In the genomic region with DNA sequence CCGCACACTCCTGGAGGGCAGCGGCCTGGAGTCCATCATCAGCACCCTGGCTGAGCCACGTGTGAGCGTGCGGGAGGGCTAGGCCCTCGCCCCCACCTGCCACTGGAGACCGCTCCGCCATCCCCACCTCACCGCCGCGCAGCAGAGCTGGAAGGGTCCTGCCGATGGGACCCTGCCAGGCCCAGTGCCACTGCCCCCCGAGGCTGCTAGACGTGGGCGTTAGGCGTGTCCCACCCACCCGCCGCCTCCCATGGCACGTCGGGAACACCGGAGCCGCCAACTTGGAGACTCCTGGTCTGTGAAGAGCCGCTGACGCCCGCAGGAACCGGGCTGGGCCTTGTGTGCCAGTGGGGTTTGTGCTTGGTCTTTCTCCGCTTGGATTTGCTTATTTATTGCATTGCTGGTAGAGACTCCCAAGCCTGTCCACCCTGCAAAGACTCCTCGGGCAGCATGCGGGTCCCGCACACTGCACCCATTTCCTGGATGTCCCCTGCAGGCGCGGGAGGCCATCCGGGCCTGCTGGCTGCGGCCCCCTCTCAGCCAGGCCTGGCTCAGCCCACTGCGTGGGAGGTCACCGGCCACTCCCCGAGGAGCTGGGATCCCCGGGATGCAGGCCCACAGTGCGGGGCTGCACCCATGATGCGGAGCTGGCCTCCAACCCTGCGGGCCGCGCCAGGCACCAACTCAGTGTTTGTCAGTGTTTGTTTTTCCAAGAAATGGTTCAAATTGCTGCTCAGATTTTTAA, we compare ENCODE assay signal across 32 cellular contexts. TPM values are rescaled to one million over a fixed set of nuclear protein-coding genes. Genes with fewer than 3 reads are reported as not detected.
DNase-seq lines count a peak whose midpoint lies in the region; ATAC-seq and TF ChIP-seq lines count a peak whose summit lies in the region.
"Had no signal": no experiment of that assay in that cellular context is flagged by ENCODE, and none has a peak within 500 bp of the region (broad histone marks: within the 10 kb centered on the region; RNA-seq: fewer than 3 reads in every experiment).

No MANE protein-coding gene starts in this region.

- H3K79me2 ChIP-seq in GM23338 (replicated peaks; ENCODE audit: insufficient read depth) = no peaks in the 10 kb centered on the region

- no peak for TF ChIP-seq CTCF in GM23338 (conservative IDR thresholded peaks at IDR 0.05; ENCODE audit: low read depth in 2 of 2)

- H3K27me3 Mint-ChIP-seq in CD4-positive, CD25-positive, alpha-beta regulatory T cell = no peaks in the 10 kb centered on the region
- H3K27me3 Mint-ChIP-seq in GM23338 (ENCODE audit: insufficient read depth, low read depth, poor library complexity) = no peaks in the 10 kb centered on the region
- H3K27me3 Mint-ChIP-seq in activated naive CD8-positive, alpha-beta T cell treated with anti-CD3 and anti-CD28 coated beads, Interleukin-2, amount 50 U/mL, for 24 hours = no peaks in the 10 kb centered on the region
- no peaks in the 10 kb centered on the region for H3K27me3 Mint-ChIP-seq in naive thymus-derived CD8-positive, alpha-beta T cell
- H3K27me3 Mint-ChIP-seq: IgD-negative memory B cell, progenitor cell of endocrine pancreas had no signal

- H3K27ac ChIP-seq in CD4-positive, CD25-positive, alpha-beta regulatory T cell (ENCODE audit: insufficient read depth, low read length, poor library complexity, severe bottlenecking) = no peak overlapping the region
- H3K27ac ChIP-seq in GM23338 (ENCODE audit: low read depth) = no peak overlapping the region
- H3K27ac ChIP-seq: coronary artery, neutrophil, right lobe of liver, SJSA1, transverse colon had no signal

- H4K20me1 ChIP-seq in GM23338 (replicated peaks; ENCODE audit: insufficient read depth) = no peaks in the 10 kb centered on the region

- H3K4me2 ChIP-seq in GM23338 = no peak overlapping the region

- peak overlapping the region; percentile 98 for H3K4me3 ChIP-seq in CD4-positive, CD25-positive, alpha-beta regulatory T cell (ENCODE audit: low read depth, low read length)
- H3K4me3 ChIP-seq in GM23338 = no peak overlapping the region
- H3K4me3 ChIP-seq: coronary artery, right lobe of liver, SJSA1, transverse colon had no signal

- H3K9me3 ChIP-seq in CD4-positive, CD25-positive, alpha-beta regulatory T cell (ENCODE audit: control insufficient read depth in 2 of 2, low read length in 2 of 2) = peaks cover 10 to 12% of the 10 kb centered on the region in 2 experiments
- H3K9me3 ChIP-seq: neutrophil, SJSA1 had no signal

- H3K9me2 ChIP-seq in GM23338 (ENCODE audit: insufficient read depth) = no peaks in the 10 kb centered on the region; the same call in 1 of the 2 replicates

- no peak for ATAC-seq in CD4-positive, CD25-positive, alpha-beta regulatory T cell (ENCODE audit: low read depth in 2 of 2)
- ATAC-seq in GM23338 (peak; percentile 49), GM21619 (IDR thresholded peaks at IDR 0.05; ENCODE audit: unreplicated experiment) (no peak), HG02678 (IDR thresholded peaks at IDR 0.05; ENCODE audit: unreplicated experiment) (no peak), GM18520 (IDR thresholded peaks at IDR 0.05; ENCODE audit: unreplicated experiment) (no peak)
- ATAC-seq in activated naive CD8-positive, alpha-beta T cell treated with anti-CD3 and anti-CD28 coated beads, Interleukin-2, amount 50 U/mL, for 24 hours = no peak
- ATAC-seq in naive thymus-derived CD8-positive, alpha-beta T cell = no peak
- ATAC-seq: activated CD4-positive, CD25-positive, alpha-beta regulatory T cell treated with anti-CD3 and anti-CD28 coated beads, Interleukin-2, amount 50 U/mL, for 24 hours; activated naive CD4-positive, alpha-beta T cell treated with anti-CD3 and anti-CD28 coated beads, Interleukin-2, amount 50 U/mL, for 72 hours; left ventricle myocardium superior had no signal

- peaks cover 72% of the 10 kb centered on the region for H3K36me3 Mint-ChIP-seq in CD4-positive, CD25-positive, alpha-beta regulatory T cell
- H3K36me3 Mint-ChIP-seq in GM23338 (ENCODE audit: low read depth) = peaks cover 2% of the 10 kb centered on the region; the same call in 2 of the 3 replicates
- peaks cover 37% of the 10 kb centered on the region for H3K36me3 Mint-ChIP-seq in activated naive CD8-positive, alpha-beta T cell treated with anti-CD3 and anti-CD28 coated beads, Interleukin-2, amount 50 U/mL, for 24 hours (ENCODE audit: low read depth)
- peaks cover 31 to 70% (median 67%) of the 10 kb centered on the region in 3 donors for H3K36me3 Mint-ChIP-seq in naive thymus-derived CD8-positive, alpha-beta T cell

- peaks cover 42 to 86% (median 64%) of the 10 kb centered on the region in 4 donors for H3K4me1 Mint-ChIP-seq in CD4-positive, CD25-positive, alpha-beta regulatory T cell
- H3K4me1 Mint-ChIP-seq in GM23338 = no peaks in the 10 kb centered on the region
- peaks cover 91% of the 10 kb centered on the region for H3K4me1 Mint-ChIP-seq in activated naive CD8-positive, alpha-beta T cell treated with anti-CD3 and anti-CD28 coated beads, Interleukin-2, amount 50 U/mL, for 24 hours
- peaks cover 48 to 87% (median 77%) of the 10 kb centered on the region in 4 donors for H3K4me1 Mint-ChIP-seq in naive thymus-derived CD8-positive, alpha-beta T cell

- peaks cover 0 to 22% (median 7%) of the 10 kb centered on the region in 7 donors for H3K9me3 Mint-ChIP-seq in CD4-positive, CD25-positive, alpha-beta regulatory T cell
- H3K9me3 Mint-ChIP-seq in GM23338 = peaks cover 11% of the 10 kb centered on the region
- peaks cover 5% of the 10 kb centered on the region for H3K9me3 Mint-ChIP-seq in activated naive CD8-positive, alpha-beta T cell treated with anti-CD3 and anti-CD28 coated beads, Interleukin-2, amount 50 U/mL, for 24 hours
- H3K9me3 Mint-ChIP-seq in naive thymus-derived CD8-positive, alpha-beta T cell = peaks cover 1 to 24% (median 16%) of the 10 kb centered on the region in 9 donors

- H3K27ac Mint-ChIP-seq in CD4-positive, CD25-positive, alpha-beta regulatory T cell = no peak overlapping the region
- no peak overlapping the region for H3K27ac Mint-ChIP-seq in GM23338
- peak overlapping the region; percentile 90 for H3K27ac Mint-ChIP-seq in activated naive CD8-positive, alpha-beta T cell treated with anti-CD3 and anti-CD28 coated beads, Interleukin-2, amount 50 U/mL, for 24 hours
- peak overlapping the region in 6 of 10 donors; percentile 92 to 99 (median 97) for H3K27ac Mint-ChIP-seq in naive thymus-derived CD8-positive, alpha-beta T cell
- H3K27ac Mint-ChIP-seq: progenitor cell of endocrine pancreas had no signal

- peaks cover 52% of the 10 kb centered on the region for H3K4me1 ChIP-seq in CD4-positive, CD25-positive, alpha-beta regulatory T cell (ENCODE audit: control insufficient read depth, insufficient read depth, low read length, poor library complexity, severe bottlenecking)
- no peaks in the 10 kb centered on the region for H3K4me1 ChIP-seq in GM23338 (ENCODE audit: insufficient read depth)
- H3K4me1 ChIP-seq: right lobe of liver, SJSA1, transverse colon had no signal

- peak overlapping the region in 3 of 4 donors; percentile 95 to 98 (median 98) for H3K4me3 Mint-ChIP-seq in CD4-positive, CD25-positive, alpha-beta regulatory T cell
- no peak overlapping the region for H3K4me3 Mint-ChIP-seq in GM23338
- no peak overlapping the region for H3K4me3 Mint-ChIP-seq in activated naive CD8-positive, alpha-beta T cell treated with anti-CD3 and anti-CD28 coated beads, Interleukin-2, amount 50 U/mL, for 24 hours
- H3K4me3 Mint-ChIP-seq in naive thymus-derived CD8-positive, alpha-beta T cell = peak overlapping the region; percentile 86 to 99 (median 96)

- POLR2A ChIA-PET in naive thymus-derived CD8-positive, alpha-beta T cell (lab: Charles Lee) = interaction anchor here (1.6 kb wide), 1 partner anchor 30 kb away, joined by 3 read pairs; no protein-coding TSS in a partner anchor

- DNase-seq in CD4-positive, CD25-positive, alpha-beta regulatory T cell = no peak
- DNase-seq in GM23338 (ENCODE audit: low spot score) (no peak), pons (ENCODE audit: low spot score) (no peak)
- no peak for DNase-seq in activated naive CD8-positive, alpha-beta T cell treated with anti-CD3 and anti-CD28 coated beads, Interleukin-2, amount 50 U/mL, for 24 hours
- no peak for DNase-seq in naive thymus-derived CD8-positive, alpha-beta T cell
- DNase-seq: ACHN; activated CD4-positive, alpha-beta T cell treated with anti-CD3 and anti-CD28 coated beads, Interleukin-2, amount 50 U/mL, for 48 hours; activated CD8-positive, alpha-beta memory T cell treated with anti-CD3 and anti-CD28 coated beads, Interleukin-2, amount 50 U/mL, for 4 hours; aorta; effector CD8-positive, alpha-beta T cell; GDM1; left ventricle myocardium superior; NCI-H146; NCI-H748 treated with DMSO at 0.1 percent for 48 hours; right lobe of liver; spleen; stimulated activated CD4-positive, alpha-beta T cell treated with anti-CD3 and anti-CD28 coated beads, Interleukin-2, amount 100 ng/mL, for 24 hours; transverse colon had no signal

- no peaks in the 10 kb centered on the region for H3F3A ChIP-seq in GM23338 (replicated peaks; ENCODE audit: low read depth)

- H3K27me3 ChIP-seq in CD4-positive, CD25-positive, alpha-beta regulatory T cell (ENCODE audit: control insufficient read depth, insufficient read depth, low read length) = no peaks in the 10 kb centered on the region
- no peaks in the 10 kb centered on the region for H3K27me3 ChIP-seq in GM23338 (ENCODE audit: insufficient read depth)
- H3K27me3 ChIP-seq: neutrophil, right lobe of liver, SJSA1, spleen, transverse colon had no signal

- peaks cover 57% of the 10 kb centered on the region for H3K36me3 ChIP-seq in CD4-positive, CD25-positive, alpha-beta regulatory T cell (ENCODE audit: control insufficient read depth, insufficient read depth, low read length)
- no peaks in the 10 kb centered on the region for H3K36me3 ChIP-seq in GM23338 (ENCODE audit: insufficient read depth)
- H3K36me3 ChIP-seq: neutrophil, right lobe of liver, SJSA1, transverse colon had no signal

- peak overlapping the region; percentile 69 for H2AFZ ChIP-seq in GM23338

TF ChIP-seq in GM23338, 12 proteins besides CTCF, POLR2A, EP300 and RAD21 (continues in another document):
- no peak for TF ChIP-seq ZNF114 (CRISPR knock-in tag; IDR thresholded peaks at IDR 0.05)

RNA-seq across cellular contexts. Expression of a gene that starts 6.0 kb away (rescaled TPM):
- 105 TPM for total RNA-seq in CD4-positive, CD25-positive, alpha-beta regulatory T cell
- polyA plus RNA-seq in CD4-positive, CD25-positive, alpha-beta regulatory T cell = 100 to 1,000 TPM; 124 to 147 (median 131) TPM
- total RNA-seq in GM23338 (2014; rRNA removed; shearing (Covaris generic)) = not detected in 2 replicates
- not detected in 2 replicates for polyA plus RNA-seq in GM23338 (2016; fragmentation: Nextera tagmentation; extraction: Ambion mirVana)
- total RNA-seq in naive thymus-derived CD8-positive, alpha-beta T cell = 100 to 1,000 TPM; 150 to 156 TPM
- 100 to 1,000 TPM; 167 to 223 (median 189) TPM for polyA plus RNA-seq in naive thymus-derived CD8-positive, alpha-beta T cell
- total RNA-seq: epithelial cell of proximal tubule, left ventricle myocardium superior, myocyte, progenitor cell of endocrine pancreas, SJSA1 had no signal
- polyA plus RNA-seq: BJ, keratinocyte had no signal

Comparison
In these comparisons a context has a peak if more than half of its experiments do, and no peak if none do; other contexts are left out.
1. H3K27ac Mint-ChIP-seq: peak in activated naive CD8-positive, alpha-beta T cell treated with anti-CD3 and anti-CD28 coated beads, Interleukin-2, amount 50 U/mL, for 24 hours (single experiment) and naive thymus-derived CD8-positive, alpha-beta T cell (6 of 10); none in CD4-positive, CD25-positive, alpha-beta regulatory T cell (0 of 3) and GM23338 (single experiment).
2. H3K4me3 Mint-ChIP-seq: peak in CD4-positive, CD25-positive, alpha-beta regulatory T cell (3 of 4) and naive thymus-derived CD8-positive, alpha-beta T cell (10 of 10); none in GM23338 (single experiment) and activated naive CD8-positive, alpha-beta T cell treated with anti-CD3 and anti-CD28 coated beads, Interleukin-2, amount 50 U/mL, for 24 hours (single experiment).
3. RNA of a gene that starts 6.0 kb away (total RNA-seq): 150 to 156 TPM in naive thymus-derived CD8-positive, alpha-beta T cell and 105 TPM in CD4-positive, CD25-positive, alpha-beta regulatory T cell (single experiment); not detected in GM23338; every median in the first group is over 100 times any median in the second.